Comparison of ENCODE assay signal across 8 cellular contexts in genomic region chr17:70137451-70138230, GRCh38.
DNase-seq lines count a peak whose midpoint lies in the region; ATAC-seq lines count a peak whose summit lies in the region.

No MANE protein-coding gene starts in this region.

- no peaks in the 10 kb centered on the region for H3K36me3 Mint-ChIP-seq in stimulated activated memory B cell treated with anti-CD40 and anti-IgM and Interleukin-4, amounts not matched to agents 10 μg/mL and 1 μg/mL and 100 μg/mL, for 72 hours

- peaks cover 14% of the 10 kb centered on the region for H3K4me1 Mint-ChIP-seq in stimulated activated memory B cell treated with anti-CD40 and anti-IgM and Interleukin-4, amounts not matched to agents 10 μg/mL and 1 μg/mL and 100 μg/mL, for 72 hours

- H3K27ac Mint-ChIP-seq in stimulated activated memory B cell treated with anti-CD40 and anti-IgM and Interleukin-4, amounts not matched to agents 10 μg/mL and 1 μg/mL and 100 μg/mL, for 72 hours, result peak overlapping the region; percentile 35

- no peaks in the 10 kb centered on the region for H3K27me3 Mint-ChIP-seq in stimulated activated memory B cell treated with anti-CD40 and anti-IgM and Interleukin-4, amounts not matched to agents 10 μg/mL and 1 μg/mL and 100 μg/mL, for 72 hours

- peak; percentile 94 for ATAC-seq in stimulated activated memory B cell treated with anti-CD40 and anti-IgM and Interleukin-4, amounts not matched to agents 10 μg/mL and 1 μg/mL and 100 μg/mL, for 72 hours

- DNase-seq in NCI-H2227 (lab: John Stamatoyannopoulos, UW; ENCODE audit: unreplicated experiment) (peak; percentile 3), NCI-H2227 treated with DMSO at 0.1 percent for 48 hours (lab: John Stamatoyannopoulos, UW) (no peak), HCEC 1CT (peak; percentile 93), NCI-H226 (peak; percentile 54), brain pericyte (ENCODE audit: low read depth, low spot score) (peak; percentile 10), left kidney (ENCODE audit: low read depth, low spot score) (peak; percentile 40), Kasumi-1 (lab: John Stamatoyannopoulos, UW) (no peak)

- H3K9me3 Mint-ChIP-seq in stimulated activated memory B cell treated with anti-CD40 and anti-IgM and Interleukin-4, amounts not matched to agents 10 μg/mL and 1 μg/mL and 100 μg/mL, for 72 hours, result no peaks in the 10 kb centered on the region

- H3K4me3 Mint-ChIP-seq in stimulated activated memory B cell treated with anti-CD40 and anti-IgM and Interleukin-4, amounts not matched to agents 10 μg/mL and 1 μg/mL and 100 μg/mL, for 72 hours, result peak overlapping the region; percentile 63

Comparison
In these comparisons a context has a peak if more than half of its experiments do, and no peak if none do; other contexts are left out.
1. DNase-seq: peak in NCI-H2227 (single experiment), HCEC 1CT (single experiment), NCI-H226 (single experiment), brain pericyte (single experiment) and left kidney (single experiment); none in NCI-H2227 treated with DMSO at 0.1 percent for 48 hours (single experiment) and Kasumi-1 (0 of 2).